ENCODE assay signal across 16 cellular contexts in the genomic region with DNA sequence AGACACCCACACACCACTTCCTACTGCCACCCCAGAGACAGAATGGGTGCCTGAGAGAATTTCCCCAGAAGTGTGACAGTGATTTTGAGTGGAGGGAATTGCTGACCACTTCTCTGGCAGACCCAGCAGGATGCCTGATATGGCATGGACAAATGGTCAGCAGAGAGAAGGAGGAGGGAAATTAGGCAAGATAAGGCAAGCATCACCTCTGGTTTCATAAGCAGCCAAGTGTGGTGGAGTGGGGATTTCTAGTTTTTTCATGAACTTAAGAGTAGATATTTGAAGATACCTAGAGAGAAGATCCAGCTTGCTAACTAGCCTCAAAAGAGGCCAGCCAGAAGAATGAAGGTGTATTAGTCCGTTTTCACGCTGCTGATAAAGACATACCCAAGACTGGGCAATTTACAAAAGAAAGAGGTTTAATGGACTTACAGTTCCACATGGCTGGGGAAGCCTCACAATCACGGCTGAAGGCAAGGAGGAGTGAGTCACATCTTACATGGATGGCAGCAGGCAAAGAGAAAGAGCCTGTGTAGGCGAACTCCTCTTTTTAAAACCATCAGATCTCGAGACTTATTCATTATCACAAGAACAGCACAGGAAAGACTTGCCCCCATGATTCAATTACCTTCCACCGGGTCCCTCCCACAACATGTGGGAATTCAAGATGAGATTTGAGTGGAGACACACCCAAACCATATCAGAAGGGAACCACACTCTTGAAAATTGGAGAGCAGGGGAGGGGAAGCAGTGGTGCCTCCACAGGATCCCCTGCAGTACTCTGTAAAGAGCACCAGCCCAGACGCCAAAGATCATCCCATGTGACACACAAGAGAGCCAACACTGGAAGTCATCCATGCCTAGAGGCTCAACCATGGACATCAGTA.
"Had no signal": no experiment of that assay in that cellular context is flagged by ENCODE, and none has a peak within 500 bp of the region (broad histone marks: within the 10 kb centered on the region; RNA-seq: fewer than 3 reads in every experiment).

No MANE protein-coding gene starts in this region.

- H3K4me2 ChIP-seq: smooth muscle cell had no signal

- DNase-seq: activated CD4-positive, alpha-beta memory T cell treated with anti-CD3 and anti-CD28 coated beads, Interleukin-2, amount 10 ng/mL, durations not matched to agents 7 days and 5 days; activated CD4-positive, alpha-beta T cell treated with anti-CD3 and anti-CD28 coated beads for 48 hours; activated CD4-positive, CD25-positive, alpha-beta regulatory T cell; activated naive CD4-positive, alpha-beta T cell treated with anti-CD3 and anti-CD28 coated beads for 36 hours; activated T-cell treated with anti-CD3 and anti-CD28 coated beads, Interleukin-2, amount 50 U/mL, for 24 hours; body of pancreas; mesenchymal stem cell; naive thymus-derived CD8-positive, alpha-beta T cell; stimulated activated CD4-positive, alpha-beta T cell treated with anti-CD3 and anti-CD28 coated beads, Interleukin-4, amount 100 ng/mL, for 1 hour; upper lobe of right lung had no signal

- H3K36me3 ChIP-seq: neutrophil, upper lobe of right lung had no signal

- H3K9me3 Mint-ChIP-seq: activated CD4-positive, alpha-beta memory T cell treated with anti-CD3 and anti-CD28 coated beads, Interleukin-2, amount 10 ng/mL, durations not matched to agents 7 days and 5 days; activated naive CD4-positive, alpha-beta T cell treated with anti-CD3 and anti-CD28 coated beads for 36 hours; activated T-cell treated with anti-CD3 and anti-CD28 coated beads, Interleukin-2, amount 50 U/mL, for 24 hours; activated T-helper 2 cell treated with anti-CD3 and anti-CD28 coated beads, Interferon-gamma antibody, Interleukin-2, Interleukin-4, amounts not matched to agents 10 μg/mL and 5 μg/mL and 100 μg/mL, durations not matched to agents 14 hours and 24 hours and 36 hours; naive thymus-derived CD8-positive, alpha-beta T cell; stimulated activated memory B cell treated with anti-CD40 and anti-IgM and Interleukin-4, amounts not matched to agents 10 μg/mL and 1 μg/mL and 100 μg/mL, for 72 hours had no signal

- ATAC-seq: body of pancreas; naive thymus-derived CD8-positive, alpha-beta T cell; sciatic nerve; stimulated activated memory B cell treated with anti-CD40 and anti-IgM and Interleukin-4, amounts not matched to agents 10 μg/mL and 1 μg/mL and 100 μg/mL, for 72 hours; upper lobe of right lung had no signal

- H2AFZ ChIP-seq: parathyroid adenoma had no signal

- H3K27me3 ChIP-seq: body of pancreas, neutrophil, upper lobe of right lung had no signal

- H3K9ac ChIP-seq: parathyroid adenoma had no signal

- H3K4me3 Mint-ChIP-seq: activated CD4-positive, alpha-beta memory T cell treated with anti-CD3 and anti-CD28 coated beads, Interleukin-2, amount 10 ng/mL, durations not matched to agents 7 days and 5 days; activated naive CD4-positive, alpha-beta T cell treated with anti-CD3 and anti-CD28 coated beads for 36 hours; activated T-cell treated with anti-CD3 and anti-CD28 coated beads, Interleukin-2, amount 50 U/mL, for 24 hours; naive thymus-derived CD8-positive, alpha-beta T cell; stimulated activated memory B cell treated with anti-CD40 and anti-IgM and Interleukin-4, amounts not matched to agents 10 μg/mL and 1 μg/mL and 100 μg/mL, for 72 hours had no signal

- H3K27ac ChIP-seq: body of pancreas, neutrophil, parathyroid adenoma, upper lobe of right lung had no signal

- H3K27ac Mint-ChIP-seq: activated CD4-positive, alpha-beta memory T cell treated with anti-CD3 and anti-CD28 coated beads, Interleukin-2, amount 10 ng/mL, durations not matched to agents 7 days and 5 days; activated naive CD4-positive, alpha-beta T cell treated with anti-CD3 and anti-CD28 coated beads for 36 hours; activated T-cell treated with anti-CD3 and anti-CD28 coated beads, Interleukin-2, amount 50 U/mL, for 24 hours; activated T-helper 2 cell treated with anti-CD3 and anti-CD28 coated beads, Interferon-gamma antibody, Interleukin-2, Interleukin-4, amounts not matched to agents 10 μg/mL and 5 μg/mL and 100 μg/mL, durations not matched to agents 14 hours and 24 hours and 36 hours; naive thymus-derived CD8-positive, alpha-beta T cell; stimulated activated memory B cell treated with anti-CD40 and anti-IgM and Interleukin-4, amounts not matched to agents 10 μg/mL and 1 μg/mL and 100 μg/mL, for 72 hours had no signal

- H3K36me3 Mint-ChIP-seq: naive thymus-derived CD8-positive, alpha-beta T cell; stimulated activated memory B cell treated with anti-CD40 and anti-IgM and Interleukin-4, amounts not matched to agents 10 μg/mL and 1 μg/mL and 100 μg/mL, for 72 hours had no signal

- H3K9me3 ChIP-seq: body of pancreas, neutrophil, upper lobe of right lung had no signal

- H3K4me3 ChIP-seq: body of pancreas, smooth muscle cell, upper lobe of right lung had no signal

- H3K4me1 Mint-ChIP-seq: activated CD4-positive, alpha-beta memory T cell treated with anti-CD3 and anti-CD28 coated beads, Interleukin-2, amount 10 ng/mL, durations not matched to agents 7 days and 5 days; stimulated activated memory B cell treated with anti-CD40 and anti-IgM and Interleukin-4, amounts not matched to agents 10 μg/mL and 1 μg/mL and 100 μg/mL, for 72 hours had no signal

- H3K4me1 ChIP-seq: body of pancreas, parathyroid adenoma, upper lobe of right lung had no signal

- H3K79me2 ChIP-seq: parathyroid adenoma had no signal
